In genomic region chr22:40176921-40177737, GRCh38 we compare ENCODE assay signal across 8 cellular contexts. TPM values are rescaled to one million over a fixed set of nuclear protein-coding genes. Genes with fewer than 3 reads are reported as not detected.
A peak's percentile ranks its signal among the peaks of the same experiment; 100 is the strongest.
DNase-seq lines count a peak whose midpoint lies in the region; ATAC-seq, FAIRE-seq and TF ChIP-seq lines count a peak whose summit lies in the region.

No MANE protein-coding gene starts in this region.

- peak overlapping the region; percentile 92 for H3K27ac ChIP-seq in VCaP

- H3K4me3 ChIP-seq in bronchial epithelial cell (ENCODE audit: low read depth, low read length): peak overlapping the region; percentile 56

- TF ChIP-seq CTCF in Calu3 (IDR thresholded peaks at IDR 0.05; ENCODE audit: unreplicated experiment) (no peak), VCaP (conservative IDR thresholded peaks at IDR 0.05) (no peak), bronchial epithelial cell (IDR thresholded peaks at IDR 0.05; ENCODE audit: insufficient read depth, low read length, severe bottlenecking) (no peak), GM20000 (IDR thresholded peaks at IDR 0.05; ENCODE audit: extremely low read depth, missing control alignments) (no peak)

- H3K4me3 Mint-ChIP-seq in Calu3 (ENCODE audit: low read depth, unreplicated experiment) (peak overlapping the region; percentile 91), IgD-negative memory B cell (peak overlapping the region; percentile 79 to 96 (median 90))

- BruUV-seq in Calu3 (replicated peaks; lab: Mats Ljungman, UMichigan): no TSS peak

- peak; percentile 42 for ATAC-seq in left colon

- peak; percentile 61 for DNase-seq in Calu3
- peak; percentile 68 for DNase-seq in bronchial epithelial cell (ENCODE audit: low read depth)
- DNase-seq in left colon: peak; percentile 51 to 70
- peak; percentile 42 to 43 (median 42) for DNase-seq in stimulated activated CD4-positive, alpha-beta T cell treated with anti-CD3 and anti-CD28 coated beads, TNF-alpha, amount 100 ng/mL, for 1 hour (ENCODE audit: low read depth in 3 of 3, low spot score in 1 of 3)
- DNase-seq in GM20000 (ENCODE audit: low spot score): no peak
- DNase-seq in midbrain (lab: John Stamatoyannopoulos, UW): no peak

- no peaks in the 10 kb centered on the region for H3K36me3 ChIP-seq in bronchial epithelial cell (ENCODE audit: control insufficient read depth, insufficient read depth, low read length)

- H3K4me1 Mint-ChIP-seq in Calu3 (ENCODE audit: low read depth, unreplicated experiment) (peaks cover 35% of the 10 kb centered on the region), IgD-negative memory B cell (peaks cover 36 to 48% (median 43%) of the 10 kb centered on the region in 3 donors)

- peak overlapping the region; percentile 92 for H3K27ac Mint-ChIP-seq in Calu3 (ENCODE audit: unreplicated experiment)
- H3K27ac Mint-ChIP-seq in IgD-negative memory B cell: peak overlapping the region; percentile 46 to 94 (median 89)

- no peak for FAIRE-seq in bronchial epithelial cell (lab: Jason Lieb, UNC)

- H3K27me3 Mint-ChIP-seq in Calu3 (ENCODE audit: unreplicated experiment): no peaks in the 10 kb centered on the region
- H3K27me3 Mint-ChIP-seq in IgD-negative memory B cell: no peaks in the 10 kb centered on the region

- CTCF ChIA-PET in Calu3 (lab: Charles Lee): interaction anchor here (0.8 to 1.1 kb wide), 3 partner anchors 16 to 133 kb away, joined by 3 read pairs; no protein-coding TSS in a partner anchor

- H3K36me3 Mint-ChIP-seq in Calu3 (ENCODE audit: insufficient read depth, unreplicated experiment) (peaks cover 45% of the 10 kb centered on the region), IgD-negative memory B cell (no peaks in the 10 kb centered on the region)

- intact Hi-C loops in Calu3 (cut with micrococcal nuclease; ENCODE audit: unreplicated experiment): no loop called here
- intact Hi-C loops in left colon (cut with DNase I, micrococcal nuclease): loop anchor here in 1 of 2 donors (10.0 kb wide), 1 partner anchor 62 kb away; no protein-coding TSS in a partner anchor

- H3K27me3 ChIP-seq in bronchial epithelial cell (ENCODE audit: control insufficient read depth, insufficient read depth, low read length): no peaks in the 10 kb centered on the region

- H3K9me3 Mint-ChIP-seq in Calu3 (ENCODE audit: low read depth, unreplicated experiment): no peaks in the 10 kb centered on the region
- H3K9me3 Mint-ChIP-seq in IgD-negative memory B cell: no peaks in the 10 kb centered on the region

RNA-seq across cellular contexts. Expression of gene TNRC6B, which starts 0.6 kb away (rescaled TPM):
- total RNA-seq in Calu3 (2022) (44.6 and 46.0 TPM in 2 replicates), bronchial epithelial cell (8.3 and 8.4 TPM in 2 replicates), left colon (10 to 100 TPM; 50.9 to 51.0 TPM)
- polyA plus RNA-seq in IgD-negative memory B cell: 143 TPM

Comparison
In these comparisons a context has a peak if more than half of its experiments do, and no peak if none do; other contexts are left out.
1. DNase-seq: peak in Calu3 (single experiment), bronchial epithelial cell (single experiment), left colon (2 of 2) and stimulated activated CD4-positive, alpha-beta T cell treated with anti-CD3 and anti-CD28 coated beads, TNF-alpha, amount 100 ng/mL, for 1 hour (3 of 3); none in GM20000 (single experiment) and midbrain (single experiment).